ENCODE assay signal across 16 cellular contexts in genomic region chr4:3299122-3299521, GRCh38. TPM values are rescaled to one million over a fixed set of nuclear protein-coding genes. Genes with fewer than 3 reads are reported as not detected.
DNase-seq lines count a peak whose midpoint lies in the region; ATAC-seq lines count a peak whose summit lies in the region.
"Had no signal": no experiment of that assay in that cellular context is flagged by ENCODE, and none has a peak within 500 bp of the region (broad histone marks: within the 10 kb centered on the region; RNA-seq: fewer than 3 reads in every experiment).

No MANE protein-coding gene starts in this region.

- DNase-seq in activated T-cell treated with anti-CD3 and anti-CD28 coated beads, Interleukin-2, amount 50 U/mL, for 24 hours: peak; percentile 11
- DNase-seq in activated T-cell treated with anti-CD3 and anti-CD28 coated beads, Interleukin-2, amount 50 U/mL, for 1 hour: no peak
- DNase-seq in mesenteric fat pad (ENCODE audit: low spot score): peak; percentile 47
- DNase-seq in NCI-H146 (lab: John Stamatoyannopoulos, UW): no peak
- DNase-seq in DMS79 treated with DMSO at 0.1 percent for 48 hours (lab: John Stamatoyannopoulos, UW): no peak
- DNase-seq: 8988T, NCI-H1048, NCI-H1436 treated with DMSO at 0.1 percent for 48 hours, NCI-H2081 treated with DMSO at 0.1 percent for 48 hours, NCI-H345, NCI-H526, SHP77 had no signal

- no peaks in the 10 kb centered on the region for H3K27me3 ChIP-seq in skeletal muscle tissue (ENCODE audit: control insufficient read depth in 3 of 3, insufficient read depth in 3 of 3, low read length in 3 of 3)

- no peak overlapping the region for H3K27ac Mint-ChIP-seq in activated T-cell treated with anti-CD3 and anti-CD28 coated beads, Interleukin-2, amount 50 U/mL, for 24 hours

- peaks cover 7% of the 10 kb centered on the region for H3K27me3 Mint-ChIP-seq in activated T-cell treated with anti-CD3 and anti-CD28 coated beads, Interleukin-2, amount 50 U/mL, for 24 hours

- ATAC-seq in HG02623 (IDR thresholded peaks at IDR 0.05; ENCODE audit: unreplicated experiment): no peak

- H3K9me3 Mint-ChIP-seq in activated T-cell treated with anti-CD3 and anti-CD28 coated beads, Interleukin-2, amount 50 U/mL, for 24 hours: peaks cover 7% of the 10 kb centered on the region

- H3K9me3 ChIP-seq in skeletal muscle tissue (ENCODE audit: control insufficient read depth in 3 of 3, low read length in 3 of 3): no peaks in the 10 kb centered on the region

- no peaks in the 10 kb centered on the region for H3K36me3 Mint-ChIP-seq in activated T-cell treated with anti-CD3 and anti-CD28 coated beads, Interleukin-2, amount 50 U/mL, for 24 hours (ENCODE audit: low read depth)

- peaks cover 37% of the 10 kb centered on the region for H3K4me1 Mint-ChIP-seq in activated T-cell treated with anti-CD3 and anti-CD28 coated beads, Interleukin-2, amount 50 U/mL, for 24 hours (ENCODE audit: low read depth)

- H3K4me1 ChIP-seq in skeletal muscle tissue (ENCODE audit: control insufficient read depth in 3 of 3, insufficient read depth in 3 of 3, low read length in 3 of 3): peaks cover 10 to 35% (median 31%) of the 10 kb centered on the region in 3 donors

- H3K27ac ChIP-seq in cingulate gyrus (ENCODE audit: low read depth, low read length) (peak overlapping the region; percentile 43), skeletal muscle tissue (ENCODE audit: low read depth, low read length) (no peak overlapping the region)
- H3K27ac ChIP-seq: KMS-11 had no signal

- H3K4me3 Mint-ChIP-seq in activated T-cell treated with anti-CD3 and anti-CD28 coated beads, Interleukin-2, amount 50 U/mL, for 24 hours: no peak overlapping the region

- no peak overlapping the region for H3K4me3 ChIP-seq in skeletal muscle tissue (ENCODE audit: low read length in 3 of 3)

- peak overlapping the region in 2 of 3 donors; percentile 12 to 38 for H3K9ac ChIP-seq in skeletal muscle tissue (ENCODE audit: low read depth in 1 of 3, low read length in 3 of 3)
- H3K9ac ChIP-seq: KMS-11 had no signal

- no peaks in the 10 kb centered on the region for H3K36me3 ChIP-seq in skeletal muscle tissue (ENCODE audit: control insufficient read depth in 3 of 3, insufficient read depth in 3 of 3, low read length in 3 of 3)

RNA-seq across cellular contexts. Expression of gene RGS12, which starts 6.3 kb away (rescaled TPM):
- total RNA-seq in mesenteric fat pad (26.3 TPM), skeletal muscle tissue (28.2 TPM)

RNA-seq across cellular contexts. Expression of gene MSANTD1, which starts 50.2 kb away (rescaled TPM):
- total RNA-seq in mesenteric fat pad (0.80 TPM), skeletal muscle tissue (1.0 TPM)

Comparison
In these comparisons a context has a peak if more than half of its experiments do, and no peak if none do; other contexts are left out.
1. DNase-seq: peak in activated T-cell treated with anti-CD3 and anti-CD28 coated beads, Interleukin-2, amount 50 U/mL, for 24 hours (single experiment) and mesenteric fat pad (single experiment); none in activated T-cell treated with anti-CD3 and anti-CD28 coated beads, Interleukin-2, amount 50 U/mL, for 1 hour (single experiment), NCI-H146 (single experiment) and DMS79 treated with DMSO at 0.1 percent for 48 hours (single experiment).